9 cellular contexts compared by ENCODE assay signal in genomic region chr6:137927777-137928218, GRCh38.
DNase-seq lines count a peak whose midpoint lies in the region; ATAC-seq and TF ChIP-seq lines count a peak whose summit lies in the region.
"Had no signal": no experiment of that assay in that cellular context is flagged by ENCODE, and none has a peak within 500 bp of the region (broad histone marks: within the 10 kb centered on the region; RNA-seq: fewer than 3 reads in every experiment).

No MANE protein-coding gene starts in this region.

- H3K36me3 ChIP-seq in MG63 (no peaks in the 10 kb centered on the region), left lung (no peaks in the 10 kb centered on the region), breast epithelium (no peaks in the 10 kb centered on the region)
- H3K36me3 ChIP-seq: pancreas had no signal

- no peaks in the 10 kb centered on the region for H3K9me3 ChIP-seq in MG63
- no peaks in the 10 kb centered on the region for H3K9me3 ChIP-seq in left lung
- H3K9me3 ChIP-seq in breast epithelium, result no peaks in the 10 kb centered on the region
- H3K9me3 ChIP-seq: pancreas had no signal

- peaks cover 10 to 36% of the 10 kb centered on the region in 2 donors for H3K4me1 ChIP-seq in left lung
- peaks cover 0 to 4% of the 10 kb centered on the region in 2 donors for H3K4me1 ChIP-seq in breast epithelium

- DNase-seq in MG63 (peak; percentile 4), left lung (peak in 1 of 2 donors; percentile 44), cortex of kidney (lab: John Stamatoyannopoulos, UW) (no peak), breast epithelium (ENCODE audit: low spot score in 2 of 2) (no peak)
- peak; percentile 65 to 77 for DNase-seq in activated CD8-positive, alpha-beta memory T cell treated with anti-CD3 and anti-CD28 coated beads for 4 hours (ENCODE audit: low read depth in 2 of 2)
- DNase-seq in stimulated activated naive CD8-positive, alpha-beta T cell treated with anti-CD3 and anti-CD28 coated beads, Interleukin-15, Interleukin-2, amounts not matched to agents 100 U/mL and 50 U/mL, for 24 hours, result peak; percentile 83
- DNase-seq: pancreas had no signal

- H3K27me3 ChIP-seq in MG63 (no peaks in the 10 kb centered on the region), left lung (no peaks in the 10 kb centered on the region), breast epithelium (no peaks in the 10 kb centered on the region)
- H3K27me3 ChIP-seq: pancreas had no signal

- intact Hi-C loops in left lung (cut with DNase I) (no loop called here), breast epithelium (cut with DNase I; ENCODE audit: low total_unique reads) (no loop called here)

- TF ChIP-seq CTCF in left lung (IDR thresholded peaks at IDR 0.05) (no peak), breast epithelium (IDR thresholded peaks at IDR 0.05) (no peak)

- H3K4me3 ChIP-seq in MG63 (no peak overlapping the region), left lung (no peak overlapping the region), breast epithelium (no peak overlapping the region)
- H3K4me3 ChIP-seq: pancreas had no signal

- peak; percentile 23 for TF ChIP-seq POLR2A in GM10847 (IDR thresholded peaks at IDR 0.05; ENCODE audit: extremely low read depth, insufficient read length)
- no peak for TF ChIP-seq POLR2A in breast epithelium (IDR thresholded peaks at IDR 0.05)

- peak; percentile 87 for ATAC-seq in GM21619 (IDR thresholded peaks at IDR 0.05; ENCODE audit: unreplicated experiment)
- ATAC-seq in left lung, result peak; percentile 66
- ATAC-seq in stimulated activated naive CD8-positive, alpha-beta T cell treated with anti-CD3 and anti-CD28 coated beads, Interleukin-15, Interleukin-2, amounts not matched to agents 100 U/mL and 50 U/mL, for 24 hours, result peak; percentile 95

- H3K27ac ChIP-seq in left lung (peak overlapping the region in 1 of 2 donors; percentile 62), breast epithelium (no peak overlapping the region)
- H3K27ac ChIP-seq: pancreas had no signal

Comparison
In these comparisons a context has a peak if more than half of its experiments do, and no peak if none do; other contexts are left out.
1. DNase-seq: peak in MG63 (single experiment), activated CD8-positive, alpha-beta memory T cell treated with anti-CD3 and anti-CD28 coated beads for 4 hours (2 of 2) and stimulated activated naive CD8-positive, alpha-beta T cell treated with anti-CD3 and anti-CD28 coated beads, Interleukin-15, Interleukin-2, amounts not matched to agents 100 U/mL and 50 U/mL, for 24 hours (single experiment); none in cortex of kidney (single experiment) and breast epithelium (0 of 2).
2. Peak in every context shown above with its lines, with median percentiles within 50 percentile points of each other: ATAC-seq.